In genomic region chr5:167916706-167917105, GRCh38 we compare ENCODE assay signal across 12 cellular contexts.
DNase-seq lines count a peak whose midpoint lies in the region; ATAC-seq, FAIRE-seq and TF ChIP-seq lines count a peak whose summit lies in the region.
"Had no signal": no experiment of that assay in that cellular context is flagged by ENCODE, and none has a peak within 500 bp of the region (broad histone marks: within the 10 kb centered on the region; RNA-seq: fewer than 3 reads in every experiment).

No MANE protein-coding gene starts in this region.

- dilution Hi-C loops in keratinocyte (cut with MboI; ENCODE audit: extremely low pct_ligation_motif_present, low sequenced_read_pairs) = no loop called here

- no peaks in the 10 kb centered on the region for H3K27me3 Mint-ChIP-seq in natural killer cell (ENCODE audit: low read depth in 2 of 2)
- H3K27me3 Mint-ChIP-seq in activated naive CD4-positive, alpha-beta T cell treated with anti-CD3 and anti-CD28 coated beads, Interleukin-2, amount 10 ng/mL, durations not matched to agents 7 days and 5 days = no peaks in the 10 kb centered on the region
- H3K27me3 Mint-ChIP-seq: activated B cell treated with CpG ODN at 0.5 μM for 24 hours had no signal

- H3K9me3 ChIP-seq in keratinocyte (ENCODE audit: control insufficient read depth, low read depth, low read length) (no peaks in the 10 kb centered on the region), testis (no peaks in the 10 kb centered on the region)
- H3K9me3 ChIP-seq: right lobe of liver had no signal

- H3K79me2 ChIP-seq in keratinocyte (ENCODE audit: control insufficient read depth, insufficient read depth, low read length) = peaks cover 90% of the 10 kb centered on the region

- no peak for TF ChIP-seq CTCF in cardiac fibroblast (IDR thresholded peaks at IDR 0.05; ENCODE audit: low read depth, low read length)
- no peak for TF ChIP-seq CTCF in keratinocyte (optimal IDR thresholded peaks at IDR 0.05 in 1 of 3, IDR thresholded peaks at IDR 0.05 in 1 of 3, conservative IDR thresholded peaks at IDR 0.05 in 1 of 3; ENCODE audit: extremely low read depth in 1 of 3, insufficient read depth in 2 of 3, low read length in 3 of 3)
- TF ChIP-seq CTCF in testis (IDR thresholded peaks at IDR 0.05) = no peak
- TF ChIP-seq CTCF in natural killer cell (IDR thresholded peaks at IDR 0.05) = no peak

- H2AFZ ChIP-seq in keratinocyte (ENCODE audit: control insufficient read depth, low read length) = no peak overlapping the region

- no peak overlapping the region for H3K27ac Mint-ChIP-seq in natural killer cell
- no peak overlapping the region for H3K27ac Mint-ChIP-seq in activated naive CD4-positive, alpha-beta T cell treated with anti-CD3 and anti-CD28 coated beads, Interleukin-2, amount 10 ng/mL, durations not matched to agents 7 days and 5 days
- H3K27ac Mint-ChIP-seq: activated B cell treated with CpG ODN at 0.5 μM for 24 hours had no signal

- no peaks in the 10 kb centered on the region for H3K4me1 Mint-ChIP-seq in natural killer cell
- H3K4me1 Mint-ChIP-seq in activated naive CD4-positive, alpha-beta T cell treated with anti-CD3 and anti-CD28 coated beads, Interleukin-2, amount 10 ng/mL, durations not matched to agents 7 days and 5 days = no peaks in the 10 kb centered on the region
- H3K4me1 Mint-ChIP-seq: activated B cell treated with CpG ODN at 0.5 μM for 24 hours had no signal

- CTCF ChIA-PET in activated naive CD4-positive, alpha-beta T cell treated with anti-CD3 and anti-CD28 coated beads, Interleukin-2, amount 10 ng/mL, durations not matched to agents 7 days and 5 days (lab: Charles Lee) = no interaction called here

- H3K9me3 Mint-ChIP-seq in natural killer cell = peaks cover 5 to 6% of the 10 kb centered on the region in 2 donors
- H3K9me3 Mint-ChIP-seq in activated naive CD4-positive, alpha-beta T cell treated with anti-CD3 and anti-CD28 coated beads, Interleukin-2, amount 10 ng/mL, durations not matched to agents 7 days and 5 days = no peaks in the 10 kb centered on the region

- no peak overlapping the region for H3K9ac ChIP-seq in keratinocyte (ENCODE audit: control insufficient read depth, extremely low read depth, insufficient read depth, low read length)

- WGBS in testis, 2 donors = 38 to 50% methylated on average over 4 of the region's 4 CpGs

- H3K4me1 ChIP-seq in keratinocyte (ENCODE audit: control insufficient read depth, extremely low read depth, insufficient read depth, low read length) (peaks cover 10% of the 10 kb centered on the region), testis (peaks cover 4% of the 10 kb centered on the region)
- H3K4me1 ChIP-seq: right lobe of liver had no signal

- H3K27me3 ChIP-seq in keratinocyte (ENCODE audit: control insufficient read depth, extremely low read depth, insufficient read depth, low read length) = no peaks in the 10 kb centered on the region
- H3K27me3 ChIP-seq in testis = no peaks in the 10 kb centered on the region
- H3K27me3 ChIP-seq: right lobe of liver had no signal

- intact Hi-C loops in testis (cut with DNase I; ENCODE audit: low total_unique reads) = no loop called here
- intact Hi-C loops in natural killer cell (cut with micrococcal nuclease) = no loop called here

- H3K4me3 ChIP-seq in cardiac fibroblast (replicated peaks in 1 of 2; ENCODE audit: low read depth in 2 of 2, low read length in 2 of 2) = no peak overlapping the region
- H3K4me3 ChIP-seq in keratinocyte (ENCODE audit: control insufficient read depth in 2 of 3, extremely low read depth in 1 of 3, insufficient read depth in 2 of 3, low read depth in 1 of 3, low read length in 3 of 3) = no peak overlapping the region
- H3K4me3 ChIP-seq in testis = no peak overlapping the region
- H3K4me3 ChIP-seq: right lobe of liver had no signal

- ATAC-seq in natural killer cell = no peak

- H3K27ac ChIP-seq in keratinocyte (ENCODE audit: control insufficient read depth, insufficient read depth, low read length) = no peak overlapping the region
- H3K27ac ChIP-seq in testis = no peak overlapping the region
- H3K27ac ChIP-seq: HL-60, right lobe of liver had no signal

- FAIRE-seq in HTR-8/SVneo (lab: Jason Lieb, UNC) = peak; percentile 88
- peak; percentile 62 for FAIRE-seq in keratinocyte (lab: Jason Lieb, UNC)

- peaks cover 9% of the 10 kb centered on the region for H4K20me1 ChIP-seq in keratinocyte (ENCODE audit: control insufficient read depth, extremely low read depth, insufficient read depth, low read length)

- H3K4me2 ChIP-seq in keratinocyte (ENCODE audit: control insufficient read depth, extremely low read depth, insufficient read depth, low read depth, low read length) = no peak overlapping the region

- H3K36me3 Mint-ChIP-seq in natural killer cell = no peaks in the 10 kb centered on the region
- no peaks in the 10 kb centered on the region for H3K36me3 Mint-ChIP-seq in activated naive CD4-positive, alpha-beta T cell treated with anti-CD3 and anti-CD28 coated beads, Interleukin-2, amount 10 ng/mL, durations not matched to agents 7 days and 5 days

- H3K36me3 ChIP-seq in keratinocyte (ENCODE audit: control insufficient read depth in 2 of 2, extremely low read depth in 1 of 2, insufficient read depth in 2 of 2, low read length in 2 of 2) = peaks cover 8 to 10% of the 10 kb centered on the region in 2 experiments
- H3K36me3 ChIP-seq in testis (ENCODE audit: low read depth, missing control alignments) = no peaks in the 10 kb centered on the region
- H3K36me3 ChIP-seq: right lobe of liver had no signal

- peak; percentile 35 for DNase-seq in HTR-8/SVneo (ENCODE audit: insufficient read length, low spot score)
- peak; percentile 5 to 39 for DNase-seq in cardiac fibroblast (ENCODE audit: low read depth in 2 of 2)
- DNase-seq in keratinocyte (ENCODE audit: low read depth, low spot score) = no peak
- peak; percentile 36 for DNase-seq in testis
- no peak for DNase-seq in T-helper 1 cell
- DNase-seq in activated CD4-positive, alpha-beta T cell treated with anti-CD3 and anti-CD28 coated beads for 1 hour = no peak
- no peak for DNase-seq in natural killer cell
- DNase-seq in activated naive CD4-positive, alpha-beta T cell treated with anti-CD3 and anti-CD28 coated beads, Interleukin-2, amount 10 ng/mL, durations not matched to agents 7 days and 5 days = no peak
- DNase-seq: activated B cell treated with CpG ODN at 0.5 μM for 24 hours; effector CD4-positive, alpha-beta T cell; right lobe of liver had no signal

- no peaks in the 10 kb centered on the region for H3K9me1 ChIP-seq in keratinocyte (ENCODE audit: control insufficient read depth, extremely low read depth, insufficient read depth, low read length)

- TF ChIP-seq POLR2A in testis (IDR thresholded peaks at IDR 0.05) = no peak

- H3K4me3 Mint-ChIP-seq in natural killer cell = no peak overlapping the region
- H3K4me3 Mint-ChIP-seq in activated naive CD4-positive, alpha-beta T cell treated with anti-CD3 and anti-CD28 coated beads, Interleukin-2, amount 10 ng/mL, durations not matched to agents 7 days and 5 days = no peak overlapping the region
- H3K4me3 Mint-ChIP-seq: activated B cell treated with CpG ODN at 0.5 μM for 24 hours had no signal

Comparison
In these comparisons a context has a peak if more than half of its experiments do, and no peak if none do; other contexts are left out.
1. DNase-seq: peak in HTR-8/SVneo (single experiment), cardiac fibroblast (2 of 2) and testis (single experiment); none in keratinocyte (single experiment), T-helper 1 cell (0 of 5), activated CD4-positive, alpha-beta T cell treated with anti-CD3 and anti-CD28 coated beads for 1 hour (single experiment), natural killer cell (single experiment) and activated naive CD4-positive, alpha-beta T cell treated with anti-CD3 and anti-CD28 coated beads, Interleukin-2, amount 10 ng/mL, durations not matched to agents 7 days and 5 days (single experiment).